In the genomic region with DNA sequence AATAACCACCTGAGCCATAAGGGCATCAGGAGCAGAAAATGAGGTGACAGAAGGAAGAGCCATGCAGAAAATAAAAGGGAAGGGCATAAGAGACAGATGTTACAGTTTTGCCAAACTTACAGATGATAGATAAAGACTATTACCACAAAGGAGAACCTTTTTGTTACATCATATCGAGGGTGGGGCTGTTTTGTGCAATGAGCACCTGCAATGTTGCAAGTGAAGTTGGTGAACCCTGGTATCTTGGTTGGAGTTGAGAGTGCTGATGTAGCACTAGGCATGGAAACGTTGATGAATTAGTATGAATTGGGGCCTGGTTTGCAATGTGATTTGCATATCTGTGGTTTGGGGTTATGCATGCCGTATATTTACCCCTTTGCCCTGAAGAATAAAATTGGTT, we compare ENCODE assay signal across 13 cellular contexts.
DNase-seq lines count a peak whose midpoint lies in the region; ATAC-seq lines count a peak whose summit lies in the region.
"Had no signal": no experiment of that assay in that cellular context is flagged by ENCODE, and none has a peak within 500 bp of the region (broad histone marks: within the 10 kb centered on the region; RNA-seq: fewer than 3 reads in every experiment).

No MANE protein-coding gene starts in this region.

- no peaks in the 10 kb centered on the region for H3K9me3 Mint-ChIP-seq in activated T-helper 1 cell treated with anti-CD3 and anti-CD28 coated beads, Interleukin-12 subunit alpha, Interleukin-12 subunit beta, Interleukin-2, Interleukin-4 antibody, amounts not matched to agents 30 ng/mL and 10 ng/mL and 1 ng/mL, durations not matched to agents 14 hours and 24 hours and 36 hours

- peak overlapping the region; percentile 83 for H3K27ac Mint-ChIP-seq in activated T-helper 1 cell treated with anti-CD3 and anti-CD28 coated beads, Interleukin-12 subunit alpha, Interleukin-12 subunit beta, Interleukin-2, Interleukin-4 antibody, amounts not matched to agents 30 ng/mL and 10 ng/mL and 1 ng/mL, durations not matched to agents 14 hours and 24 hours and 36 hours

- ATAC-seq in GM21528 (IDR thresholded peaks at IDR 0.05; ENCODE audit: low FRiP score, unreplicated experiment), result no peak

- peak overlapping the region; percentile 33 for H3K4me3 Mint-ChIP-seq in activated T-helper 1 cell treated with anti-CD3 and anti-CD28 coated beads, Interleukin-12 subunit alpha, Interleukin-12 subunit beta, Interleukin-2, Interleukin-4 antibody, amounts not matched to agents 30 ng/mL and 10 ng/mL and 1 ng/mL, durations not matched to agents 14 hours and 24 hours and 36 hours
- H3K4me3 Mint-ChIP-seq: neural progenitor cell had no signal

- DNase-seq in activated naive CD4-positive, alpha-beta T cell treated with Interleukin-2 at 50 U/mL for 16 hours, result peak; percentile 40
- DNase-seq in activated naive CD4-positive, alpha-beta T cell (lab: John Stamatoyannopoulos, UW), result no peak
- DNase-seq in NOMO-1 treated with DMSO at 0.1 percent for 48 hours (lab: John Stamatoyannopoulos, UW; ENCODE audit: unreplicated experiment) (peak; percentile 86), ecto neural progenitor cell (ENCODE audit: low spot score) (no peak), anterior cingulate cortex (lab: John Stamatoyannopoulos, UW) (no peak)
- peak; percentile 5 for DNase-seq in activated T-helper 1 cell treated with anti-CD3 and anti-CD28 coated beads, Interleukin-12 subunit alpha, Interleukin-12 subunit beta, Interleukin-2, Interleukin-4 antibody, amounts not matched to agents 30 ng/mL and 10 ng/mL and 1 ng/mL, durations not matched to agents 14 hours and 24 hours and 36 hours (ENCODE audit: low spot score)
- peak; percentile 11 for DNase-seq in stimulated activated naive CD4-positive, alpha-beta T cell treated with Interleukin-2 at 50 U/mL for 16 hours (lab: John Stamatoyannopoulos, UW)
- DNase-seq: activated CD8-positive, alpha-beta memory T cell treated with anti-CD3 and anti-CD28 coated beads, Interleukin-2, amount 50 U/mL, for 4 hours; cerebellar nuclear complex; kidney; NCI-H446 treated with DMSO at 0.1 percent for 48 hours had no signal

- no peaks in the 10 kb centered on the region for H3K36me3 Mint-ChIP-seq in activated T-helper 1 cell treated with anti-CD3 and anti-CD28 coated beads, Interleukin-12 subunit alpha, Interleukin-12 subunit beta, Interleukin-2, Interleukin-4 antibody, amounts not matched to agents 30 ng/mL and 10 ng/mL and 1 ng/mL, durations not matched to agents 14 hours and 24 hours and 36 hours (ENCODE audit: low read depth)

- intact Hi-C loops in activated T-helper 1 cell treated with anti-CD3 and anti-CD28 coated beads, Interleukin-12 subunit alpha, Interleukin-12 subunit beta, Interleukin-2, Interleukin-4 antibody, amounts not matched to agents 30 ng/mL and 10 ng/mL and 1 ng/mL, durations not matched to agents 14 hours and 24 hours and 36 hours (cut with micrococcal nuclease), result loop anchor here (1.0 to 10.0 kb wide), 6 partner anchors 28 to 378 kb away; no protein-coding TSS in a partner anchor

- H3K4me1 Mint-ChIP-seq in activated T-helper 1 cell treated with anti-CD3 and anti-CD28 coated beads, Interleukin-12 subunit alpha, Interleukin-12 subunit beta, Interleukin-2, Interleukin-4 antibody, amounts not matched to agents 30 ng/mL and 10 ng/mL and 1 ng/mL, durations not matched to agents 14 hours and 24 hours and 36 hours (ENCODE audit: low read depth), result peaks cover 56% of the 10 kb centered on the region

- H3K27me3 Mint-ChIP-seq in activated T-helper 1 cell treated with anti-CD3 and anti-CD28 coated beads, Interleukin-12 subunit alpha, Interleukin-12 subunit beta, Interleukin-2, Interleukin-4 antibody, amounts not matched to agents 30 ng/mL and 10 ng/mL and 1 ng/mL, durations not matched to agents 14 hours and 24 hours and 36 hours (ENCODE audit: insufficient read depth), result peaks cover 2% of the 10 kb centered on the region

Comparison
In these comparisons a context has a peak if more than half of its experiments do, and no peak if none do; other contexts are left out.
1. DNase-seq: peak in activated naive CD4-positive, alpha-beta T cell treated with Interleukin-2 at 50 U/mL for 16 hours (single experiment), NOMO-1 treated with DMSO at 0.1 percent for 48 hours (single experiment), activated T-helper 1 cell treated with anti-CD3 and anti-CD28 coated beads, Interleukin-12 subunit alpha, Interleukin-12 subunit beta, Interleukin-2, Interleukin-4 antibody, amounts not matched to agents 30 ng/mL and 10 ng/mL and 1 ng/mL, durations not matched to agents 14 hours and 24 hours and 36 hours (single experiment) and stimulated activated naive CD4-positive, alpha-beta T cell treated with Interleukin-2 at 50 U/mL for 16 hours (single experiment); none in activated naive CD4-positive, alpha-beta T cell (0 of 4), ecto neural progenitor cell (single experiment) and anterior cingulate cortex (0 of 58).